Comparison of ENCODE assay signal across 28 cellular contexts in genomic region chr22:24992946-24993345, GRCh38. TPM values are rescaled to one million over a fixed set of nuclear protein-coding genes. Genes with fewer than 3 reads are reported as not detected.
DNase-seq lines count a peak whose midpoint lies in the region; TF ChIP-seq lines count a peak whose summit lies in the region.
"Had no signal": no experiment of that assay in that cellular context is flagged by ENCODE, and none has a peak within 500 bp of the region (broad histone marks: within the 10 kb centered on the region; RNA-seq: fewer than 3 reads in every experiment).

No MANE protein-coding gene starts in this region.

- CTCF ChIA-PET in activated CD4-positive, alpha-beta memory T cell treated with anti-CD3 and anti-CD28 coated beads, Interleukin-2, amount 10 ng/mL, durations not matched to agents 7 days and 5 days (lab: Charles Lee), result no interaction called here
- CTCF ChIA-PET in activated CD4-positive, alpha-beta memory T cell treated with anti-CD3 and anti-CD28 coated beads for 36 hours (lab: Charles Lee), result interaction anchor here (1.1 kb wide), 1 partner anchor 69 kb away, joined by 3 read pairs; no protein-coding TSS in a partner anchor
- CTCF ChIA-PET in RWPE1 (lab: Yijun Ruan, JAX), result no interaction called here

- H3K36me3 ChIP-seq in transverse colon, result no peaks in the 10 kb centered on the region
- H3K36me3 ChIP-seq: thoracic aorta had no signal

- no peaks in the 10 kb centered on the region for H3K9me3 ChIP-seq in transverse colon
- H3K9me3 ChIP-seq: SK-N-SH, thoracic aorta had no signal

- H3K36me3 Mint-ChIP-seq in activated CD4-positive, alpha-beta memory T cell treated with anti-CD3 and anti-CD28 coated beads, Interleukin-2, amount 10 ng/mL, durations not matched to agents 7 days and 5 days (ENCODE audit: low read depth), result peaks cover 38% of the 10 kb centered on the region
- no peaks in the 10 kb centered on the region for H3K36me3 Mint-ChIP-seq in activated CD4-positive, alpha-beta memory T cell treated with anti-CD3 and anti-CD28 coated beads for 36 hours
- H3K36me3 Mint-ChIP-seq: activated naive CD4-positive, alpha-beta T cell treated with anti-CD3 and anti-CD28 coated beads, Interleukin-2, amount 50 U/mL, for 24 hours; CD8-positive, alpha-beta memory T cell had no signal

- no peak for DNase-seq in activated CD4-positive, alpha-beta memory T cell treated with anti-CD3 and anti-CD28 coated beads, Interleukin-2, amount 10 ng/mL, durations not matched to agents 7 days and 5 days
- DNase-seq in activated CD4-positive, alpha-beta memory T cell treated with anti-CD3 and anti-CD28 coated beads for 36 hours, result no peak
- no peak for DNase-seq in RWPE1 (ENCODE audit: low spot score)
- DNase-seq in head of caudate nucleus, result peak in 34 of 42 donors; percentile 12 to 88 (median 54)
- no peak for DNase-seq in transverse colon
- no peak for DNase-seq in hepatic stellate cell (ENCODE audit: low spot score)
- no peak for DNase-seq in stimulated activated CD4-positive, alpha-beta T cell treated with anti-CD3 and anti-CD28 coated beads, Interleukin-4, amount 100 ng/mL, for 24 hours
- DNase-seq in NOMO-1 treated with DMSO at 0.1 percent for 48 hours (lab: John Stamatoyannopoulos, UW; ENCODE audit: unreplicated experiment), result no peak
- DNase-seq: amygdala; CD8-positive, alpha-beta memory T cell; effector CD4-positive, alpha-beta T cell; foreskin fibroblast; hippocampal formation; IMR-90; NCI-H1694; NCI-H526 treated with DMSO at 0.1 percent for 48 hours; SK-N-SH; stimulated activated CD4-positive, alpha-beta T cell treated with anti-CD3 and anti-CD28 coated beads, Interleukin-15, amount 100 ng/mL, for 24 hours; stimulated activated naive CD4-positive, alpha-beta T cell had no signal

- in situ Hi-C loops in transverse colon (cut with MboI; ENCODE audit: low pct_ligation_motif_present in 1 of 4, low pct_unique_long_range_greater_than_20kb in 1 of 4, low sequenced_read_pairs in 3 of 4), result no loop called here

- WGBS in transverse colon (ENCODE audit: low coverage in 1 of 2), 2 donors, result 83 to 100% methylated on average over 1 to 7 of the region's 7 CpGs

- H3K27ac ChIP-seq in RWPE1, result peak overlapping the region; percentile 99
- peak overlapping the region; percentile 80 to 86 (median 82) for H3K27ac ChIP-seq in transverse colon

- H3K27me3 Mint-ChIP-seq in activated CD4-positive, alpha-beta memory T cell treated with anti-CD3 and anti-CD28 coated beads, Interleukin-2, amount 10 ng/mL, durations not matched to agents 7 days and 5 days, result peaks cover 5% of the 10 kb centered on the region
- H3K27me3 Mint-ChIP-seq in activated CD4-positive, alpha-beta memory T cell treated with anti-CD3 and anti-CD28 coated beads for 36 hours, result peaks cover 26% of the 10 kb centered on the region

- POLR2A ChIA-PET in activated CD4-positive, alpha-beta memory T cell treated with anti-CD3 and anti-CD28 coated beads, Interleukin-2, amount 10 ng/mL, durations not matched to agents 7 days and 5 days (lab: Charles Lee), result interaction anchor here (5.6 kb wide), 1 partner anchor 33 kb away, joined by 49 read pairs; no protein-coding TSS in a partner anchor
- POLR2A ChIA-PET in activated CD4-positive, alpha-beta memory T cell treated with anti-CD3 and anti-CD28 coated beads for 36 hours (lab: Charles Lee), result no interaction called here
- POLR2A ChIA-PET in RWPE1 (lab: Yijun Ruan, JAX; ENCODE audit: low non-redundant PET), result no interaction called here

- no peaks in the 10 kb centered on the region for H3K9me3 Mint-ChIP-seq in activated CD4-positive, alpha-beta memory T cell treated with anti-CD3 and anti-CD28 coated beads, Interleukin-2, amount 10 ng/mL, durations not matched to agents 7 days and 5 days
- H3K9me3 Mint-ChIP-seq in activated CD4-positive, alpha-beta memory T cell treated with anti-CD3 and anti-CD28 coated beads for 36 hours, result no peaks in the 10 kb centered on the region
- H3K9me3 Mint-ChIP-seq: activated naive CD4-positive, alpha-beta T cell treated with anti-CD3 and anti-CD28 coated beads, Interleukin-2, amount 50 U/mL, for 24 hours; T-helper 1 cell treated with Interleukin-12 subunit alpha and Interleukin-12 subunit beta and Interleukin-4 antibody, amounts not matched to agents 30 μg/mL and 1 μg/mL, for 36 hours had no signal

- H3K27me3 ChIP-seq in transverse colon, result no peaks in the 10 kb centered on the region

- no peak for TF ChIP-seq POLR2A in transverse colon (IDR thresholded peaks at IDR 0.05)

- H3K4me1 Mint-ChIP-seq in activated CD4-positive, alpha-beta memory T cell treated with anti-CD3 and anti-CD28 coated beads, Interleukin-2, amount 10 ng/mL, durations not matched to agents 7 days and 5 days, result peaks cover 88% of the 10 kb centered on the region
- H3K4me1 Mint-ChIP-seq in activated CD4-positive, alpha-beta memory T cell treated with anti-CD3 and anti-CD28 coated beads for 36 hours (ENCODE audit: low read depth), result peaks cover 15% of the 10 kb centered on the region
- H3K4me1 Mint-ChIP-seq: activated naive CD4-positive, alpha-beta T cell treated with anti-CD3 and anti-CD28 coated beads, Interleukin-2, amount 50 U/mL, for 24 hours; B cell had no signal

- H3K4me3 ChIP-seq in transverse colon, result no peak overlapping the region
- H3K4me3 ChIP-seq: thoracic aorta had no signal

- H3K4me3 Mint-ChIP-seq in activated CD4-positive, alpha-beta memory T cell treated with anti-CD3 and anti-CD28 coated beads, Interleukin-2, amount 10 ng/mL, durations not matched to agents 7 days and 5 days, result no peak overlapping the region
- H3K4me3 Mint-ChIP-seq in activated CD4-positive, alpha-beta memory T cell treated with anti-CD3 and anti-CD28 coated beads for 36 hours, result no peak overlapping the region
- H3K4me3 Mint-ChIP-seq: activated naive CD4-positive, alpha-beta T cell treated with anti-CD3 and anti-CD28 coated beads, Interleukin-2, amount 50 U/mL, for 24 hours; B cell; CD8-positive, alpha-beta memory T cell had no signal

- TF ChIP-seq CTCF in RWPE1 (conservative IDR thresholded peaks at IDR 0.05; ENCODE audit: low read depth) (no peak), transverse colon (IDR thresholded peaks at IDR 0.05) (no peak)

- H3K27ac Mint-ChIP-seq in activated CD4-positive, alpha-beta memory T cell treated with anti-CD3 and anti-CD28 coated beads, Interleukin-2, amount 10 ng/mL, durations not matched to agents 7 days and 5 days, result peak overlapping the region; percentile 88
- H3K27ac Mint-ChIP-seq in activated CD4-positive, alpha-beta memory T cell treated with anti-CD3 and anti-CD28 coated beads for 36 hours, result no peak overlapping the region
- H3K27ac Mint-ChIP-seq: activated naive CD4-positive, alpha-beta T cell treated with anti-CD3 and anti-CD28 coated beads, Interleukin-2, amount 50 U/mL, for 24 hours had no signal

- peaks cover 7 to 79% (median 46%) of the 10 kb centered on the region in 4 donors for H3K4me1 ChIP-seq in transverse colon

- intact Hi-C loops in activated CD4-positive, alpha-beta memory T cell treated with anti-CD3 and anti-CD28 coated beads for 36 hours (cut with micrococcal nuclease), result no loop called here
- intact Hi-C loops in head of caudate nucleus (cut with DNase I) (no loop called here), transverse colon (cut with DNase I; ENCODE audit: low total_unique reads) (no loop called here)

- no peak for TF ChIP-seq EP300 in transverse colon (IDR thresholded peaks at IDR 0.05; ENCODE audit: low read depth)

RNA-seq across cellular contexts. Expression of gene KIAA1671, which starts 40.4 kb away (rescaled TPM):
- total RNA-seq in activated CD4-positive, alpha-beta memory T cell treated with anti-CD3 and anti-CD28 coated beads, Interleukin-2, amount 10 ng/mL, durations not matched to agents 7 days and 5 days, result 10 to 100 TPM; 35.0 to 35.5 TPM
- total RNA-seq in activated CD4-positive, alpha-beta memory T cell treated with anti-CD3 and anti-CD28 coated beads for 36 hours, result 1 to 10 TPM; 6.5 to 6.8 TPM
- 100 to 1,000 TPM in 3 of 4 donors, 10 to 100 TPM in 1; 83.1 to 162 (median 105) TPM for total RNA-seq in transverse colon
- total RNA-seq: IMR-90 had no signal

RNA-seq across cellular contexts. Expression of gene LHFPL7, which starts 46.5 kb away (rescaled TPM):
- not detected for total RNA-seq in activated CD4-positive, alpha-beta memory T cell treated with anti-CD3 and anti-CD28 coated beads, Interleukin-2, amount 10 ng/mL, durations not matched to agents 7 days and 5 days
- not detected for total RNA-seq in activated CD4-positive, alpha-beta memory T cell treated with anti-CD3 and anti-CD28 coated beads for 36 hours
- total RNA-seq in transverse colon, result not detected
- total RNA-seq: B cell; bronchial epithelial cell; CD8-positive, alpha-beta memory T cell; epithelial cell of proximal tubule; H1; IMR-90; left lobe of liver; pulmonary artery endothelial cell; thoracic aorta had no signal

Comparison
In these comparisons a context has a peak if more than half of its experiments do, and no peak if none do; other contexts are left out.
1. RNA of gene KIAA1671, which starts 40.4 kb away (total RNA-seq): 83.1 to 162 TPM in transverse colon and 35.0 to 35.5 TPM in activated CD4-positive, alpha-beta memory T cell treated with anti-CD3 and anti-CD28 coated beads, Interleukin-2, amount 10 ng/mL, durations not matched to agents 7 days and 5 days; 6.5 to 6.8 TPM in activated CD4-positive, alpha-beta memory T cell treated with anti-CD3 and anti-CD28 coated beads for 36 hours; every median in the first group is over 4 times any median in the second.
2. DNase-seq: peak in head of caudate nucleus (34 of 42); none in activated CD4-positive, alpha-beta memory T cell treated with anti-CD3 and anti-CD28 coated beads, Interleukin-2, amount 10 ng/mL, durations not matched to agents 7 days and 5 days (single experiment), activated CD4-positive, alpha-beta memory T cell treated with anti-CD3 and anti-CD28 coated beads for 36 hours (single experiment), RWPE1 (single experiment), transverse colon (single experiment), hepatic stellate cell (single experiment), stimulated activated CD4-positive, alpha-beta T cell treated with anti-CD3 and anti-CD28 coated beads, Interleukin-4, amount 100 ng/mL, for 24 hours (single experiment) and NOMO-1 treated with DMSO at 0.1 percent for 48 hours (single experiment).